11 cellular contexts compared by ENCODE assay signal in the genomic region with DNA sequence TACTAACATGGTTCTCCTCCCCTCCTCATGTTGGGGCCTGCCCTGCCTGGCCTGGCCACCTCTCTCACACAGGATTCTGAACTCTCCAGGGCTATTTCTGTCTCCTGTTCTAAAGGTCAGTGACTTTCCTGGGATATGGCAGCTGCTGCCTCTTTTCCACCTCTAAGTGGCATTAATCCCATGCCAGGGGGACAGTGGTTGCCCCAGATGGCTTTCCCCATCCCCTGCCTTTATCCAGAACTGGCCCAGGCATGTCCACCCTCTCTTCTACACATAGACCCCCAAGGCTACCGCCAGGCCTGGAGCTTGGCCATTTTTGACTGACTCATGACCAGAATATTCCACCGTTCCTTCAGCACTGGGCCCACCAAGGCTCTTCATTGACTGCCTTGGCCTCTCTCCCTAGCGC.
A peak's percentile ranks its signal among the peaks of the same experiment; 100 is the strongest.
DNase-seq lines count a peak whose midpoint lies in the region; ATAC-seq and TF ChIP-seq lines count a peak whose summit lies in the region.
"Had no signal": no experiment of that assay in that cellular context is flagged by ENCODE, and none has a peak within 500 bp of the region (broad histone marks: within the 10 kb centered on the region; RNA-seq: fewer than 3 reads in every experiment).

No MANE protein-coding gene starts in this region.

- CTCF ChIA-PET in Panc1 (lab: Charles Lee) = no interaction called here

- H3K4me1 ChIP-seq in Panc1 (ENCODE audit: control insufficient read depth, insufficient read depth, low read length) = no peaks in the 10 kb centered on the region; the same call in 1 of the 2 replicates
- H3K4me1 ChIP-seq in breast epithelium = no peaks in the 10 kb centered on the region
- H3K4me1 ChIP-seq in right cardiac atrium (ENCODE audit: control insufficient read depth, insufficient read depth, low read length) = peaks cover 8% of the 10 kb centered on the region
- H3K4me1 ChIP-seq in stomach = peaks cover 8 to 31% (median 19%) of the 10 kb centered on the region in 4 donors

- in situ Hi-C loops in Panc1 (cut with HindIII; ENCODE audit: low pct_unique_long_range_greater_than_20kb, low sequenced_read_pairs) = no loop called here

- H3K4me3 ChIP-seq in Panc1 (ENCODE audit: low read depth in 2 of 2, low read length in 2 of 2) (no peak overlapping the region), breast epithelium (no peak overlapping the region), right cardiac atrium (ENCODE audit: low read length) (no peak overlapping the region), stomach (no peak overlapping the region)
- H3K4me3 ChIP-seq: SJSA1 had no signal

- no peak for TF ChIP-seq EP300 in stomach (IDR thresholded peaks at IDR 0.05)

- peak overlapping the region; percentile 54; the same call in 1 of the 2 replicates for H3K27ac ChIP-seq in Panc1 (ENCODE audit: low read length)
- peak overlapping the region; percentile 45 to 61 for H3K27ac ChIP-seq in breast epithelium
- H3K27ac ChIP-seq in right cardiac atrium (ENCODE audit: low read length) = peak overlapping the region; percentile 45
- H3K27ac ChIP-seq in stomach = peak overlapping the region in 4 of 5 donors; percentile 14 to 56 (median 53)
- H3K27ac ChIP-seq: SJSA1 had no signal

- no peaks in the 10 kb centered on the region for H3K36me3 ChIP-seq in Panc1 (ENCODE audit: control insufficient read depth, insufficient read depth, low read length)
- no peaks in the 10 kb centered on the region for H3K36me3 ChIP-seq in breast epithelium
- H3K36me3 ChIP-seq in stomach = no peaks in the 10 kb centered on the region
- H3K36me3 ChIP-seq: SJSA1 had no signal

- WGBS in right cardiac atrium = 66% methylated on average over 3 of the region's 3 CpGs
- whole genome bisulfite sequencing in stomach, 5 donors = 75 to 87% (median 80%) methylated on average over 3 of the region's 3 CpGs

- DNase-seq in Panc1 (ENCODE audit: low read depth, low spot score) (no peak), breast epithelium (ENCODE audit: low spot score in 2 of 2) (peak in 1 of 2 donors; percentile 78), right cardiac atrium (no peak), stomach (no peak), NCI-H526 (lab: John Stamatoyannopoulos, UW) (no peak), NCI-H128 (lab: John Stamatoyannopoulos, UW; ENCODE audit: unreplicated experiment) (no peak)
- DNase-seq: Kasumi-1; naive thymus-derived CD4-positive, alpha-beta T cell; NCI-H187 had no signal

- TF ChIP-seq POLR2A in breast epithelium (IDR thresholded peaks at IDR 0.05) (no peak), stomach (IDR thresholded peaks at IDR 0.05) (no peak)

- H3K9me3 ChIP-seq in Panc1 (ENCODE audit: control insufficient read depth, insufficient read depth, low read depth, low read length) = no peaks in the 10 kb centered on the region
- no peaks in the 10 kb centered on the region for H3K9me3 ChIP-seq in breast epithelium
- no peaks in the 10 kb centered on the region for H3K9me3 ChIP-seq in right cardiac atrium (ENCODE audit: control insufficient read depth, low read length)
- no peaks in the 10 kb centered on the region for H3K9me3 ChIP-seq in stomach
- H3K9me3 ChIP-seq: SJSA1 had no signal

- BruUV-seq in Panc1 (replicated peaks; lab: Mats Ljungman, UMichigan) = no TSS peak

- POLR2A ChIA-PET in Panc1 (lab: Charles Lee) = no interaction called here

- no peaks in the 10 kb centered on the region for H3K27me3 ChIP-seq in Panc1 (ENCODE audit: control insufficient read depth, insufficient read depth, low read length)
- H3K27me3 ChIP-seq in breast epithelium = no peaks in the 10 kb centered on the region
- no peaks in the 10 kb centered on the region for H3K27me3 ChIP-seq in right cardiac atrium (ENCODE audit: control insufficient read depth, insufficient read depth)
- no peaks in the 10 kb centered on the region for H3K27me3 ChIP-seq in stomach
- H3K27me3 ChIP-seq: SJSA1 had no signal

- no peak for TF ChIP-seq CTCF in Panc1 (IDR thresholded peaks at IDR 0.05)
- no peak for TF ChIP-seq CTCF in breast epithelium (IDR thresholded peaks at IDR 0.05)
- TF ChIP-seq CTCF in stomach (IDR thresholded peaks at IDR 0.05) = no peak

- ATAC-seq in Panc1 = no peak
- peak in 1 of 2 donors; percentile 12 for ATAC-seq in right cardiac atrium
- ATAC-seq in HG02588 (IDR thresholded peaks at IDR 0.05; ENCODE audit: unreplicated experiment) = no peak
- ATAC-seq: naive thymus-derived CD4-positive, alpha-beta T cell had no signal

- intact Hi-C loops in Panc1 (cut with micrococcal nuclease; ENCODE audit: unreplicated experiment) = no loop called here
- intact Hi-C loops in breast epithelium (cut with DNase I; ENCODE audit: low total_unique reads) = no loop called here
- intact Hi-C loops in right cardiac atrium (cut with DNase I) = no loop called here
- intact Hi-C loops in stomach (cut with DNase I; ENCODE audit: low total_unique reads) = no loop called here
